2 cellular contexts compared by ENCODE assay signal in genomic region chr9:83569326-83569725, GRCh38.
TF ChIP-seq lines count a peak whose summit lies in the region.

No MANE protein-coding gene starts in this region.

TF ChIP-seq in liver, 16 proteins besides CTCF, POLR2A, EP300 and RAD21:
- TF ChIP-seq SP1 (IDR thresholded peaks at IDR 0.05) (peak; percentile 13), JUND (IDR thresholded peaks at IDR 0.05) (no peak), MAX (IDR thresholded peaks at IDR 0.05) (peak; percentile 44), ZBTB33 (IDR thresholded peaks at IDR 0.05) (no peak), RXRA (IDR thresholded peaks at IDR 0.05) (peak in 1 of 2 donors; percentile 35), YY1 (IDR thresholded peaks at IDR 0.05) (no peak), NR2F2 (IDR thresholded peaks at IDR 0.05) (peak; percentile 77), FOXA1 (IDR thresholded peaks at IDR 0.05) (no peak), GABPA (IDR thresholded peaks at IDR 0.05 in 1 of 2, conservative IDR thresholded peaks at IDR 0.05 in 1 of 2) (no peak), HNF4G (IDR thresholded peaks at IDR 0.05) (no peak), REST (IDR thresholded peaks at IDR 0.05) (no peak), ATF3 (IDR thresholded peaks at IDR 0.05) (no peak)
TF ChIP-seq in liver: peak in this region for 4.

TF ChIP-seq in HepG2, 621 proteins besides CTCF, POLR2A, EP300 and RAD21:
- TF ChIP-seq ZBTB39 (CRISPR knock-in tag; IDR thresholded peaks at IDR 0.05) (no peak), TCF7 (IDR thresholded peaks at IDR 0.05; ENCODE audit: low read depth) (no peak), KAT7 (CRISPR knock-in tag; IDR thresholded peaks at IDR 0.05; ENCODE audit: borderline replicate concordance) (no peak), NFIB (CRISPR knock-in tag; IDR thresholded peaks at IDR 0.05; ENCODE audit: borderline replicate concordance) (no peak), ZNF460 (CRISPR knock-in tag; IDR thresholded peaks at IDR 0.05; ENCODE audit: borderline replicate concordance) (no peak), PAXIP1 (CRISPR knock-in tag; conservative IDR thresholded peaks at IDR 0.05) (no peak), ZFP41 (CRISPR knock-in tag; IDR thresholded peaks at IDR 0.05; ENCODE audit: borderline replicate concordance) (no peak)
